Comparison of ENCODE assay signal across 24 cellular contexts in the genomic region with DNA sequence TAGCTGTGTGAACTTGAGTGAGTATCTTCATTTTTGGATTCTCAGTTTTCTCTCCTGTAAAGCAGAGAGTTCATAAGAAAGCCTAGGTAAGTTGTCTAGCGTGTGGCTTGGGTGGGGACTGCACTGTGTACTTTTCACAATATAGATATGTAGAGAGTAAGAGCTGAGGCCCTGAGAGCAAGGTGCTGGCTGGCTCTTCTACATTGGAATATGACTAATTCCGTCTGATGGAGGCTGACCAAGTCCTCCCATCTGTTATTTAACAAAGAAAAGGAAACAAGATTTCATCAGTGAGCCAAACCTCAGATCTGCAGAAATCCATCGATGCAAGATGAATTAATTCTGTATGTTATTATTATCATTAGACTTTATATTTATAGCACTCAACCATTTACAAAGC. TPM values are rescaled to one million over a fixed set of nuclear protein-coding genes. Genes with fewer than 3 reads are reported as not detected.
DNase-seq lines count a peak whose midpoint lies in the region; ATAC-seq, FAIRE-seq and TF ChIP-seq lines count a peak whose summit lies in the region.
"Had no signal": no experiment of that assay in that cellular context is flagged by ENCODE, and none has a peak within 500 bp of the region (broad histone marks: within the 10 kb centered on the region; RNA-seq: fewer than 3 reads in every experiment).

No MANE protein-coding gene starts in this region.

- no peaks in the 10 kb centered on the region for H4K20me1 ChIP-seq in H1 (replicated peaks in 1 of 2; ENCODE audit: control insufficient read depth in 1 of 2, insufficient read depth in 2 of 2, low read length in 2 of 2)

- no peak overlapping the region for H2BK15ac ChIP-seq in H1 (ENCODE audit: low read length)

- CTCF ChIA-PET in H1 (lab: Charles Lee; ENCODE audit: partially characterized antibody) = interaction anchor here (0.6 to 2.1 kb wide), 4 partner anchors 27 to 892 kb away, joined by 3 to 7 read pairs (median 4); partner anchors contain the start of gene SRD5A3

- DNase-seq in activated T-cell treated with anti-CD3 and anti-CD28 coated beads, Interleukin-2, amount 50 U/mL, for 72 hours = no peak
- no peak for DNase-seq in activated T-cell treated with anti-CD3 and anti-CD28 coated beads, Interleukin-2, amount 50 U/mL, for 48 hours
- peak; percentile 4 for DNase-seq in MG63
- no peak for DNase-seq in H1 (ENCODE audit: low read depth in 1 of 2, low spot score in 2 of 2)
- DNase-seq in stimulated activated naive CD8-positive, alpha-beta T cell treated with anti-CD3 and anti-CD28 coated beads, Interleukin-15, Interleukin-2, amounts not matched to agents 100 U/mL and 50 U/mL, for 24 hours = no peak
- no peak for DNase-seq in medulla oblongata (ENCODE audit: extremely low spot score)
- DNase-seq in NCI-H146 treated with DMSO at 0.1 percent for 48 hours (lab: John Stamatoyannopoulos, UW; ENCODE audit: unreplicated experiment) = no peak
- DNase-seq: activated CD8-positive, alpha-beta memory T cell treated with anti-CD3 and anti-CD28 coated beads, Interleukin-2, amount 50 U/mL, for 4 hours; adrenal gland; CD8-positive, alpha-beta memory T cell; DMS79 treated with DMSO at 0.1 percent for 48 hours; gastrocnemius medialis; left colon; mucosa of descending colon; NCI-H187 treated with DMSO at 0.1 percent for 48 hours; NCI-H345; nucleus accumbens; Peyer's patch; upper lobe of left lung had no signal

- no peak overlapping the region for H3K4me3 Mint-ChIP-seq in activated T-cell treated with anti-CD3 and anti-CD28 coated beads, Interleukin-2, amount 50 U/mL, for 72 hours
- H3K4me3 Mint-ChIP-seq: T-helper 2 cell treated with Interferon-gamma antibody and Interleukin-4, amounts not matched to agents 5 μg/mL and 100 μg/mL, for 36 hours; WTC11 had no signal

- H3K9ac ChIP-seq in H1 (replicated peaks in 1 of 4; ENCODE audit: extremely low read depth in 1 of 4, low read depth in 3 of 4, low read length in 3 of 4) = no peak overlapping the region

- no peak for FAIRE-seq in H1 (lab: Jason Lieb, UNC)
- FAIRE-seq: HepG2 had no signal

- no peak overlapping the region for H3K18ac ChIP-seq in H1 (ENCODE audit: extremely low read depth, low read length)

- H2BK20ac ChIP-seq in H1 (ENCODE audit: low read length) = no peak overlapping the region

- no peak overlapping the region for H2BK12ac ChIP-seq in H1 (ENCODE audit: low read depth, low read length)

- TF ChIP-seq CTCF in H1 (IDR thresholded peaks at IDR 0.05; ENCODE audit: control extremely low read depth in 1 of 3, insufficient read depth in 1 of 3, low read depth in 1 of 3, low read length in 3 of 3) = no peak

- no peaks in the 10 kb centered on the region for H3K36me3 ChIP-seq in MG63
- no peaks in the 10 kb centered on the region for H3K36me3 ChIP-seq in H1 (ENCODE audit: control insufficient read depth in 2 of 4, insufficient read depth in 4 of 4, low read length in 3 of 4)
- H3K36me3 ChIP-seq: adrenal gland, gastrocnemius medialis, Peyer's patch, upper lobe of left lung had no signal

- WGBS in H1 (ENCODE audit: extremely low coverage in 1 of 2, insufficient coverage in 1 of 2, insufficient read length in 1 of 2, insufficient replicate concordance in 2 of 2, low coverage in 1 of 2, low lambda C conversion rate in 2 of 2, missing lambda C conversion rate in 1 of 2), 2 experiments = 96% methylated on average over 3 of the region's 3 CpGs; no CpG with 5 or more reads in 1 of the 2 experiments

- no peak overlapping the region for H3K4me3 ChIP-seq in MG63
- H3K4me3 ChIP-seq in H1 (ENCODE audit: extremely low read depth in 1 of 4, insufficient read depth in 2 of 4, low read depth in 3 of 4, low read length in 4 of 4) = no peak overlapping the region
- H3K4me3 ChIP-seq: adrenal gland, gastrocnemius medialis, mucosa of descending colon, Peyer's patch, upper lobe of left lung had no signal

- no peak for TF ChIP-seq RAD21 in H1 (IDR thresholded peaks at IDR 0.05 in 1 of 2, conservative IDR thresholded peaks at IDR 0.05 in 1 of 2; ENCODE audit: low read depth in 2 of 2, low read length in 2 of 2)

- H3K79me1 ChIP-seq in H1 (ENCODE audit: low read depth, low read length) = no peaks in the 10 kb centered on the region

- POLR2A ChIA-PET in H1 (lab: Charles Lee; ENCODE audit: partially characterized antibody) = interaction anchor here (0.5 kb wide), 1 partner anchor 163 kb away, joined by 3 read pairs; no protein-coding TSS in a partner anchor

- H2AFZ ChIP-seq in H1 (ENCODE audit: low read length) = no peak overlapping the region

- no peak overlapping the region for H3K14ac ChIP-seq in H1 (ENCODE audit: insufficient read length)

- no peak overlapping the region for H2AK5ac ChIP-seq in H1 (ENCODE audit: low read depth, low read length)

- peak; percentile 62 to 72 for ATAC-seq in activated T-cell treated with anti-CD3 and anti-CD28 coated beads, Interleukin-2, amount 50 U/mL, for 72 hours (replicated peaks in 1 of 2)
- peak; percentile 66 for ATAC-seq in stimulated activated naive CD8-positive, alpha-beta T cell treated with anti-CD3 and anti-CD28 coated beads, Interleukin-15, Interleukin-2, amounts not matched to agents 100 U/mL and 50 U/mL, for 24 hours
- no peak for ATAC-seq in HG03095 (IDR thresholded peaks at IDR 0.05; ENCODE audit: unreplicated experiment)
- ATAC-seq: gastrocnemius medialis, HepG2, left colon, mucosa of descending colon, WTC11 had no signal

- H3K9me3 Mint-ChIP-seq in activated T-cell treated with anti-CD3 and anti-CD28 coated beads, Interleukin-2, amount 50 U/mL, for 72 hours = peaks cover 2 to 3% of the 10 kb centered on the region in 2 donors
- H3K9me3 Mint-ChIP-seq: CD8-positive, alpha-beta memory T cell; T-helper 2 cell treated with Interferon-gamma antibody and Interleukin-4, amounts not matched to agents 5 μg/mL and 100 μg/mL, for 36 hours had no signal

- no peak for TF ChIP-seq POLR2A in H1 (IDR thresholded peaks at IDR 0.05; ENCODE audit: control extremely low read depth in 1 of 2, low read depth in 2 of 2, low read length in 2 of 2)

- H4K8ac ChIP-seq in H1 (ENCODE audit: extremely low read depth, insufficient read depth, low read length) = no peak overlapping the region

- H3K23ac ChIP-seq in H1 (ENCODE audit: insufficient read length) = no peak overlapping the region

- no peak overlapping the region for H3K56ac ChIP-seq in H1 (replicated peaks; ENCODE audit: insufficient read length, low read depth, low read length)

- no peak overlapping the region for H4K91ac ChIP-seq in H1 (replicated peaks; ENCODE audit: insufficient read length, low read length)

- H3K4me1 Mint-ChIP-seq in activated T-cell treated with anti-CD3 and anti-CD28 coated beads, Interleukin-2, amount 50 U/mL, for 72 hours (ENCODE audit: low read depth) = peaks cover 33% of the 10 kb centered on the region

- H3K79me2 ChIP-seq in H1 (ENCODE audit: control insufficient read depth in 1 of 2, insufficient read depth in 2 of 2, low read length in 2 of 2) = no peaks in the 10 kb centered on the region

- no peaks in the 10 kb centered on the region for H3K23me2 ChIP-seq in H1 (ENCODE audit: low read depth, low read length)

- H3K9me3 ChIP-seq in MG63 (no peaks in the 10 kb centered on the region), H1 (ENCODE audit: insufficient read depth in 2 of 2, low read depth in 1 of 2, low read length in 1 of 2) (no peaks in the 10 kb centered on the region)
- H3K9me3 ChIP-seq: adrenal gland, gastrocnemius medialis, mucosa of descending colon, Peyer's patch, upper lobe of left lung had no signal

- no peaks in the 10 kb centered on the region for H3K27me3 Mint-ChIP-seq in activated T-cell treated with anti-CD3 and anti-CD28 coated beads, Interleukin-2, amount 50 U/mL, for 72 hours (ENCODE audit: low read depth)

- H3K4me1 ChIP-seq in H1 (replicated peaks in 1 of 4; ENCODE audit: control insufficient read depth in 3 of 4, insufficient read depth in 4 of 4, low read length in 3 of 4) = peaks cover 0 to 6% (median 1%) of the 10 kb centered on the region in 4 experiments; a peak in 2 of 7 replicates
- H3K4me1 ChIP-seq: adrenal gland, gastrocnemius medialis, Peyer's patch had no signal

- H2BK5ac ChIP-seq in H1 (ENCODE audit: low read depth, low read length) = no peak overlapping the region

- no peak overlapping the region for H4K5ac ChIP-seq in H1 (ENCODE audit: insufficient read length, low read depth, low read length)

- H3K4ac ChIP-seq in H1 (replicated peaks; ENCODE audit: insufficient read length, low read depth, low read length) = peak overlapping the region; percentile 33

- H3K27ac Mint-ChIP-seq in activated T-cell treated with anti-CD3 and anti-CD28 coated beads, Interleukin-2, amount 50 U/mL, for 72 hours = no peak overlapping the region
- H3K27ac Mint-ChIP-seq: T-helper 2 cell treated with Interferon-gamma antibody and Interleukin-4, amounts not matched to agents 5 μg/mL and 100 μg/mL, for 36 hours; WTC11 had no signal

- H3K27ac ChIP-seq in H1 (ENCODE audit: low read depth, low read length) = no peak overlapping the region
- H3K27ac ChIP-seq: adrenal gland, gastrocnemius medialis, Peyer's patch, SK-N-MC, upper lobe of left lung had no signal

- no peak overlapping the region for H2BK120ac ChIP-seq in H1 (replicated peaks; ENCODE audit: low read depth, low read length)

- no peak for TF ChIP-seq EP300 in H1 (IDR thresholded peaks at IDR 0.05; ENCODE audit: borderline replicate concordance in 1 of 2, low read depth in 2 of 2, low read length in 2 of 2)

- no peak overlapping the region for H3K4me2 ChIP-seq in H1 (ENCODE audit: insufficient read depth in 1 of 2, low read depth in 2 of 2, low read length in 2 of 2)

- H3K36me3 Mint-ChIP-seq in activated T-cell treated with anti-CD3 and anti-CD28 coated beads, Interleukin-2, amount 50 U/mL, for 72 hours (ENCODE audit: insufficient read depth in 2 of 2) = peaks cover 0 to 4% of the 10 kb centered on the region in 2 donors

- H3K27me3 ChIP-seq in MG63 = no peaks in the 10 kb centered on the region
- H3K27me3 ChIP-seq in H1 (replicated peaks in 1 of 4; ENCODE audit: control insufficient read depth in 3 of 4, extremely low read depth in 1 of 4, insufficient read depth in 3 of 4, low read length in 3 of 4) = no peaks in the 10 kb centered on the region
- H3K27me3 ChIP-seq: adrenal gland, gastrocnemius medialis, Peyer's patch, upper lobe of left lung had no signal

TF ChIP-seq in H1, 55 proteins besides CTCF, POLR2A, EP300 and RAD21 (continues in another document):
- no peak for TF ChIP-seq SP2 (IDR thresholded peaks at IDR 0.05; ENCODE audit: low read length)

RNA-seq across cellular contexts. Expression of gene SRD5A3, which starts 27.9 kb away (rescaled TPM):
- 10 to 100 TPM; 30.0 to 40.3 TPM for total RNA-seq in activated T-cell treated with anti-CD3 and anti-CD28 coated beads, Interleukin-2, amount 50 U/mL, for 72 hours
- 5.2 and 12.6 TPM in 2 replicates for total RNA-seq in MG63 (2014; rRNA removed; shearing (Covaris generic); ENCODE audit: low replicate concordance)
- 19.4 and 19.6 TPM in 2 replicates for total RNA-seq in H1 (2021; fragmentation: NEBNext Ultra II Directional; extraction: Animal tissue kit (Norgen Biotek cat#: 25700))
- 16.4 and 34.6 TPM in 2 replicates for polyA plus RNA-seq in H1 (2011; rRNA removed)
- 12.9 TPM for polyA plus RNA-seq in H1 (2011; cell fraction: cytosol; rRNA removed)
- 6.5 TPM for polyA plus RNA-seq in H1 (2011; cell fraction: nucleus; rRNA removed)
- polyA plus RNA-seq in H1 (2012, experiment 1 of 2) = 16.0 to 26.6 TPM (median 25.0 TPM) in 4 replicates
- polyA plus RNA-seq in H1 (2012, experiment 2 of 2) = 12.9 TPM
- polyA plus RNA-seq in H1 (2013, experiment 1 of 2) = 34.3 TPM
- 45.3 TPM for polyA plus RNA-seq in H1 (2013, experiment 2 of 2)
- polyA minus RNA-seq in H1 (2011; rRNA and poly(A)+ RNA removed) = 23.1 and 37.4 TPM in 2 replicates
- 8.6 TPM for polyA minus RNA-seq in H1 (2011; cell fraction: cytosol; rRNA and poly(A)+ RNA removed)
- polyA minus RNA-seq in H1 (2011; cell fraction: nucleus; rRNA and poly(A)+ RNA removed) = 5.8 TPM
